In genomic region chr18:62499263-62499650, GRCh38 we compare ENCODE assay signal across 1 cellular context.
TF ChIP-seq lines count a peak whose summit lies in the region.

No MANE protein-coding gene starts in this region.

TF ChIP-seq in GM23338, 12 proteins besides CTCF, POLR2A, EP300 and RAD21 (continued from another document):
- TF ChIP-seq ZNF462 (CRISPR knock-in tag; IDR thresholded peaks at IDR 0.05) (no peak), CREB1 (CRISPR knock-in tag; IDR thresholded peaks at IDR 0.05; ENCODE audit: low read depth) (no peak), POLR2AphosphoS5 (IDR thresholded peaks at IDR 0.05; ENCODE audit: low read depth) (no peak), NANOG (IDR thresholded peaks at IDR 0.05; ENCODE audit: borderline replicate concordance) (no peak)
- TF ChIP-seq, protein P1, sequence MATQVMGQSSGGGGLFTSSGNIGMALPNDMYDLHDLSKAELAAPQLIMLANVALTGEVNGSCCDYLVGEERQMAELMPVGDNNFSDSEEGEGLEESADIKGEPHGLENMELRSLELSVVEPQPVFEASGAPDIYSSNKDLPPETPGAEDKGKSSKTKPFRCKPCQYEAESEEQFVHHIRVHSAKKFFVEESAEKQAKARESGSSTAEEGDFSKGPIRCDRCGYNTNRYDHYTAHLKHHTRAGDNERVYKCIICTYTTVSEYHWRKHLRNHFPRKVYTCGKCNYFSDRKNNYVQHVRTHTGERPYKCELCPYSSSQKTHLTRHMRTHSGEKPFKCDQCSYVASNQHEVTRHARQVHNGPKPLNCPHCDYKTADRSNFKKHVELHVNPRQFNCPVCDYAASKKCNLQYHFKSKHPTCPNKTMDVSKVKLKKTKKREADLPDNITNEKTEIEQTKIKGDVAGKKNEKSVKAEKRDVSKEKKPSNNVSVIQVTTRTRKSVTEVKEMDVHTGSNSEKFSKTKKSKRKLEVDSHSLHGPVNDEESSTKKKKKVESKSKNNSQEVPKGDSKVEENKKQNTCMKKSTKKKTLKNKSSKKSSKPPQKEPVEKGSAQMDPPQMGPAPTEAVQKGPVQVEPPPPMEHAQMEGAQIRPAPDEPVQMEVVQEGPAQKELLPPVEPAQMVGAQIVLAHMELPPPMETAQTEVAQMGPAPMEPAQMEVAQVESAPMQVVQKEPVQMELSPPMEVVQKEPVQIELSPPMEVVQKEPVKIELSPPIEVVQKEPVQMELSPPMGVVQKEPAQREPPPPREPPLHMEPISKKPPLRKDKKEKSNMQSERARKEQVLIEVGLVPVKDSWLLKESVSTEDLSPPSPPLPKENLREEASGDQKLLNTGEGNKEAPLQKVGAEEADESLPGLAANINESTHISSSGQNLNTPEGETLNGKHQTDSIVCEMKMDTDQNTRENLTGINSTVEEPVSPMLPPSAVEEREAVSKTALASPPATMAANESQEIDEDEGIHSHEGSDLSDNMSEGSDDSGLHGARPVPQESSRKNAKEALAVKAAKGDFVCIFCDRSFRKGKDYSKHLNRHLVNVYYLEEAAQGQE (IDR thresholded peaks at IDR 0.05; ENCODE audit: unreplicated experiment), result no peak
TF ChIP-seq in GM23338: peak in this region for 0.
